Comparison of ENCODE assay signal across 1 cellular context in genomic region chr15:69979783-69980182, GRCh38.
TF ChIP-seq lines count a peak whose summit lies in the region.

No MANE protein-coding gene starts in this region.

TF ChIP-seq in GM12878, 131 proteins besides CTCF, POLR2A, EP300 and RAD21 (continued from another document):
- TF ChIP-seq, protein P1, sequence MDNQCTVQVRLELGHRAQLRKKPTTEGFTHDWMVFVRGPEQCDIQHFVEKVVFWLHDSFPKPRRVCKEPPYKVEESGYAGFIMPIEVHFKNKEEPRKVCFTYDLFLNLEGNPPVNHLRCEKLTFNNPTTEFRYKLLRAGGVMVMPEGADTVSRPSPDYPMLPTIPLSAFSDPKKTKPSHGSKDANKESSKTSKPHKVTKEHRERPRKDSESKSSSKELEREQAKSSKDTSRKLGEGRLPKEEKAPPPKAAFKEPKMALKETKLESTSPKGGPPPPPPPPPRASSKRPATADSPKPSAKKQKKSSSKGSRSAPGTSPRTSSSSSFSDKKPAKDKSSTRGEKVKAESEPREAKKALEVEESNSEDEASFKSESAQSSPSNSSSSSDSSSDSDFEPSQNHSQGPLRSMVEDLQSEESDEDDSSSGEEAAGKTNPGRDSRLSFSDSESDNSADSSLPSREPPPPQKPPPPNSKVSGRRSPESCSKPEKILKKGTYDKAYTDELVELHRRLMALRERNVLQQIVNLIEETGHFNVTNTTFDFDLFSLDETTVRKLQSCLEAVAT (IDR thresholded peaks at IDR 0.05) = no peak
- TF ChIP-seq ZNF622 (IDR thresholded peaks at IDR 0.05) (no peak), CBFB (IDR thresholded peaks at IDR 0.05; ENCODE audit: low read depth) (no peak), IKZF2 (IDR thresholded peaks at IDR 0.05) (no peak), ZBED1 (IDR thresholded peaks at IDR 0.05; ENCODE audit: borderline replicate concordance) (no peak), NFIC (IDR thresholded peaks at IDR 0.05; ENCODE audit: low read depth, low read length) (peak; percentile 48; the same call in 1 of the 2 replicates), PKNOX1 (IDR thresholded peaks at IDR 0.05) (no peak), RB1 (IDR thresholded peaks at IDR 0.05; ENCODE audit: borderline replicate concordance) (no peak), ASH2L (IDR thresholded peaks at IDR 0.05; ENCODE audit: borderline replicate concordance, low read depth) (no peak), TARDBP (IDR thresholded peaks at IDR 0.05; ENCODE audit: borderline replicate concordance) (no peak), NFXL1 (IDR thresholded peaks at IDR 0.05; ENCODE audit: borderline replicate concordance) (no peak), BACH1 (IDR thresholded peaks at IDR 0.05; ENCODE audit: borderline replicate concordance) (no peak), BCLAF1 (IDR thresholded peaks at IDR 0.05) (no peak), RCOR1 (conservative IDR thresholded peaks at IDR 0.05; ENCODE audit: low read depth, low read length) (no peak), REST (IDR thresholded peaks at IDR 0.05; ENCODE audit: low read depth, low read length) (no peak), SRF (IDR thresholded peaks at IDR 0.05; ENCODE audit: low read depth in 2 of 2, low read length in 2 of 2) (no peak), PAX8 (IDR thresholded peaks at IDR 0.05) (no peak), NFYA (IDR thresholded peaks at IDR 0.05; ENCODE audit: borderline replicate concordance, low read depth, low read length) (no peak), SMARCA5 (IDR thresholded peaks at IDR 0.05) (no peak), USF1 (IDR thresholded peaks at IDR 0.05; ENCODE audit: borderline replicate concordance, extremely low read length, insufficient read depth, low read depth, low read length) (peak; percentile 49), RUNX3 (IDR thresholded peaks at IDR 0.05; ENCODE audit: low read length) (peak; percentile 33; the same call in 1 of the 2 replicates)
TF ChIP-seq in GM12878: peak in this region for 15.
